In genomic region chr9:73116030-73116429, GRCh38 we compare ENCODE assay signal across 9 cellular contexts.
DNase-seq lines count a peak whose midpoint lies in the region; ATAC-seq and TF ChIP-seq lines count a peak whose summit lies in the region.
"Had no signal": no experiment of that assay in that cellular context is flagged by ENCODE, and none has a peak within 500 bp of the region (broad histone marks: within the 10 kb centered on the region; RNA-seq: fewer than 3 reads in every experiment).

No MANE protein-coding gene starts in this region.

- peak; percentile 82 for ATAC-seq in GM19351 (IDR thresholded peaks at IDR 0.05; ENCODE audit: unreplicated experiment)
- peak; percentile 69 for ATAC-seq in HG03280 (IDR thresholded peaks at IDR 0.05; ENCODE audit: unreplicated experiment)

- peak overlapping the region; percentile 5 for H2AFZ ChIP-seq in parathyroid adenoma

- no peaks in the 10 kb centered on the region for H3K9me3 ChIP-seq in parathyroid adenoma (ENCODE audit: control insufficient read depth, low read length)

- H3K4me2 ChIP-seq in parathyroid adenoma (ENCODE audit: low read length), result peak overlapping the region; percentile 21

- no peak for TF ChIP-seq CTCF in parathyroid adenoma (IDR thresholded peaks at IDR 0.05)

- no peaks in the 10 kb centered on the region for H3K79me2 ChIP-seq in parathyroid adenoma

- no peaks in the 10 kb centered on the region for H3K36me3 ChIP-seq in parathyroid adenoma (ENCODE audit: control insufficient read depth, insufficient read depth, low read length)

- H3K4me1 ChIP-seq in parathyroid adenoma, result no peaks in the 10 kb centered on the region

- no peak overlapping the region for H3K9ac ChIP-seq in parathyroid adenoma

- H3K27me3 ChIP-seq in parathyroid adenoma (ENCODE audit: control insufficient read depth, insufficient read depth, low read length), result no peaks in the 10 kb centered on the region

- DNase-seq in astrocyte of the hippocampus (ENCODE audit: low read depth, low spot score) (peak; percentile 63), Kasumi-1 (lab: John Stamatoyannopoulos, UW) (no peak), SIG-M5 (lab: John Stamatoyannopoulos, UW) (no peak)
- no peak for DNase-seq in activated CD4-positive, alpha-beta T cell treated with anti-CD3 and anti-CD28 coated beads, Interleukin-2, amount 50 U/mL, for 4 hours
- DNase-seq: activated CD8-positive, alpha-beta memory T cell treated with anti-CD3 and anti-CD28 coated beads for 24 hours; naive B cell had no signal

- peak overlapping the region; percentile 18 for H3K4me3 ChIP-seq in parathyroid adenoma (ENCODE audit: low read depth, low read length)

- H3K27ac ChIP-seq in parathyroid adenoma, result no peak overlapping the region
